Comparison of ENCODE assay signal across 25 cellular contexts in the genomic region with DNA sequence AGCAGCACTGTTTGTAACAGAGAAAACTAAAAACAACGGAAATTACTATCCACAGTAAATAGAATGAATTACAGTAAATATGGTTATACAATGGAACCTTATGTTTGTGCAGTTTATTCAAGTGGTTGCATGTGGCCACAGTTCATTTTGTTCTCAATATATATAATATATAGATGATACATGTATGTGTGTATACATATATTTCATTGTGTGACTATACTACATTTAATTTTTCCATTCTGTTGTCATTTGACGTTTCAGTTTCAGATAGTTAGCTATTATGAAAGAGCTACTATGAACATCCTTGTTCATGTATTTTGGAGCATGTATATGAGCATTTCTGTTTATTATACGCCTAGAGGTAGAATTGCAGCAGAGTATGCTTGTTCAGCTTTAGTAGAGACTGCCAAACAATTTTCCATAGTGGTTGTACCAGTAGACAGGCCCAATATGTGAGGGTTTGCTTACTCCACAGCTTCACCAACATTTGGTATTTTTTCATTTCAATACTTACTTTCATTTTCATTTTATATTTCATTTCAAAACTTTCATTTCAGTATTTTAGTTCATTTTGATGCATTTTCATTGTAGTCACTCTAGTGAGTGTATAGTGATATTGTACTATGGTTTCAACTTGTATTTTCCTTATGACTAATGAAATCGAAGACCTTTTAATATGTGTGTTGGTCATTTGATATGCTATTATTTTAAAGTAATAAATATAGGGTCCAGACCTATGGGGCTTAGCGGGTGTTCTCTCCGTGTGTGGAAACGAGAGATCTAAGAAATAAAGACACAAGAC.
"Had no signal": no experiment of that assay in that cellular context is flagged by ENCODE, and none has a peak within 500 bp of the region (broad histone marks: within the 10 kb centered on the region; RNA-seq: fewer than 3 reads in every experiment).

No MANE protein-coding gene starts in this region.

- H3K27ac Mint-ChIP-seq: activated CD4-positive, alpha-beta memory T cell treated with anti-CD3 and anti-CD28 coated beads for 36 hours; activated T-helper 1 cell treated with anti-CD3 and anti-CD28 coated beads, Interleukin-12 subunit alpha, Interleukin-12 subunit beta, Interleukin-2, Interleukin-4 antibody, amounts not matched to agents 30 ng/mL and 10 ng/mL and 1 ng/mL, durations not matched to agents 14 hours and 24 hours and 36 hours; endodermal cell; memory B cell had no signal

- H3K27me3 ChIP-seq: body of pancreas, cardiac muscle cell, esophagus squamous epithelium, gastroesophageal sphincter, heart left ventricle, neutrophil, pancreas, right atrium auricular region, SJSA1, spleen had no signal

- H3K36me3 ChIP-seq: cardiac muscle cell, esophagus squamous epithelium, gastroesophageal sphincter, heart left ventricle, neutrophil, pancreas, right atrium auricular region, SJSA1, spleen, WERI-Rb-1 had no signal

- H3K9me3 ChIP-seq: body of pancreas, esophagus squamous epithelium, gastroesophageal sphincter, neutrophil, pancreas, psoas muscle, SJSA1 had no signal

- H3K9me3 Mint-ChIP-seq: natural killer cell treated with Interleukin-12 subunit alpha and Interleukin-12 subunit beta and Interleukin-15 and Interleukin-18, amount 100 ng/mL, for 72 hours had no signal

- H3K4me1 ChIP-seq: body of pancreas, esophagus squamous epithelium, gastroesophageal sphincter, heart left ventricle, pancreas, psoas muscle, right atrium auricular region, SJSA1 had no signal

- DNase-seq: activated CD4-positive, alpha-beta memory T cell treated with anti-CD3 and anti-CD28 coated beads for 36 hours; activated CD4-positive, alpha-beta T cell treated with anti-CD3 and anti-CD28 coated beads for 4 hours; activated gamma-delta T cell treated with Interleukin-2 at 50 U/mL for 16 hours; anterior cingulate cortex; body of pancreas; cortex of kidney; endodermal cell; esophagus squamous epithelium; heart left ventricle; islet precursor cell; left colon; pancreas; psoas muscle; spleen; stimulated activated CD4-positive, alpha-beta T cell treated with anti-CD3 and anti-CD28 coated beads, Interleukin-4, amount 100 ng/mL, for 4 hours; trophoblast cell; WERI-Rb-1 had no signal

- H3K4me3 ChIP-seq: body of pancreas, cardiac muscle cell, esophagus squamous epithelium, gastroesophageal sphincter, heart left ventricle, pancreas, psoas muscle, right atrium auricular region, SJSA1, spleen had no signal

- H3K27me3 Mint-ChIP-seq: activated CD4-positive, alpha-beta memory T cell treated with anti-CD3 and anti-CD28 coated beads for 36 hours; memory B cell; natural killer cell treated with Interleukin-12 subunit alpha and Interleukin-12 subunit beta and Interleukin-15 and Interleukin-18, amount 100 ng/mL, for 72 hours had no signal

- ATAC-seq: body of pancreas, gastroesophageal sphincter, heart left ventricle, left colon, pancreas, psoas muscle had no signal

- H3K4me3 Mint-ChIP-seq: activated CD4-positive, alpha-beta memory T cell treated with anti-CD3 and anti-CD28 coated beads for 36 hours; activated T-helper 1 cell treated with anti-CD3 and anti-CD28 coated beads, Interleukin-12 subunit alpha, Interleukin-12 subunit beta, Interleukin-2, Interleukin-4 antibody, amounts not matched to agents 30 ng/mL and 10 ng/mL and 1 ng/mL, durations not matched to agents 14 hours and 24 hours and 36 hours; endodermal cell; memory B cell; natural killer cell treated with Interleukin-12 subunit alpha and Interleukin-12 subunit beta and Interleukin-15 and Interleukin-18, amount 100 ng/mL, for 72 hours had no signal

- H3K36me3 Mint-ChIP-seq: natural killer cell treated with Interleukin-12 subunit alpha and Interleukin-12 subunit beta and Interleukin-15 and Interleukin-18, amount 100 ng/mL, for 72 hours had no signal

- H3K27ac ChIP-seq: body of pancreas, cardiac muscle cell, esophagus squamous epithelium, gastroesophageal sphincter, heart left ventricle, neutrophil, pancreas, psoas muscle, right atrium auricular region, SJSA1, WERI-Rb-1 had no signal
